Comparison of ENCODE assay signal across 2 cellular contexts in the genomic region with DNA sequence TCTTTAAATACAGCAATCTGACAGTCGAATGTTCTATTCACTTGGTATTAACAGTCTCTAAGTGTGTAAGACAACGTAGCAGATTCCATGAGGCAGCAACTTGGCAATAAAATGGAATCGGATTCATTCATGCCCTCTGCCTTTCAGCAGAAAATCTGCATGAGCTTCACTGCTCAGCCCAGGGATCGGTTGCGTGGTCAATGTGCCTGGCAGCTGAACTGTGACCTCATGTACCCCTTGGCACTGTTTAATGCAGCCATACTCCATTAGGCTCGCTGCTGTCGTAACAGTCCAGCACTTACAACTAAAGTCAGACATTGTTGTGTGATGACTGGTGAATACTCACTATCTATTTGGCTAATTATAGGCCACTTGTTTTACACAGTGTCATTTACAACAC.
TF ChIP-seq lines count a peak whose summit lies in the region.

No MANE protein-coding gene starts in this region.

TF ChIP-seq in A549, 52 proteins besides CTCF, POLR2A, EP300 and RAD21 (continued from another document):
- TF ChIP-seq SMC3 (IDR thresholded peaks at IDR 0.05) (no peak), CBX2 (IDR thresholded peaks at IDR 0.05; ENCODE audit: borderline replicate concordance, low read depth) (no peak)

TF ChIP-seq in SK-N-SH, 30 proteins besides CTCF, POLR2A, EP300 and RAD21 (continued from another document):
- TF ChIP-seq, protein P1, sequence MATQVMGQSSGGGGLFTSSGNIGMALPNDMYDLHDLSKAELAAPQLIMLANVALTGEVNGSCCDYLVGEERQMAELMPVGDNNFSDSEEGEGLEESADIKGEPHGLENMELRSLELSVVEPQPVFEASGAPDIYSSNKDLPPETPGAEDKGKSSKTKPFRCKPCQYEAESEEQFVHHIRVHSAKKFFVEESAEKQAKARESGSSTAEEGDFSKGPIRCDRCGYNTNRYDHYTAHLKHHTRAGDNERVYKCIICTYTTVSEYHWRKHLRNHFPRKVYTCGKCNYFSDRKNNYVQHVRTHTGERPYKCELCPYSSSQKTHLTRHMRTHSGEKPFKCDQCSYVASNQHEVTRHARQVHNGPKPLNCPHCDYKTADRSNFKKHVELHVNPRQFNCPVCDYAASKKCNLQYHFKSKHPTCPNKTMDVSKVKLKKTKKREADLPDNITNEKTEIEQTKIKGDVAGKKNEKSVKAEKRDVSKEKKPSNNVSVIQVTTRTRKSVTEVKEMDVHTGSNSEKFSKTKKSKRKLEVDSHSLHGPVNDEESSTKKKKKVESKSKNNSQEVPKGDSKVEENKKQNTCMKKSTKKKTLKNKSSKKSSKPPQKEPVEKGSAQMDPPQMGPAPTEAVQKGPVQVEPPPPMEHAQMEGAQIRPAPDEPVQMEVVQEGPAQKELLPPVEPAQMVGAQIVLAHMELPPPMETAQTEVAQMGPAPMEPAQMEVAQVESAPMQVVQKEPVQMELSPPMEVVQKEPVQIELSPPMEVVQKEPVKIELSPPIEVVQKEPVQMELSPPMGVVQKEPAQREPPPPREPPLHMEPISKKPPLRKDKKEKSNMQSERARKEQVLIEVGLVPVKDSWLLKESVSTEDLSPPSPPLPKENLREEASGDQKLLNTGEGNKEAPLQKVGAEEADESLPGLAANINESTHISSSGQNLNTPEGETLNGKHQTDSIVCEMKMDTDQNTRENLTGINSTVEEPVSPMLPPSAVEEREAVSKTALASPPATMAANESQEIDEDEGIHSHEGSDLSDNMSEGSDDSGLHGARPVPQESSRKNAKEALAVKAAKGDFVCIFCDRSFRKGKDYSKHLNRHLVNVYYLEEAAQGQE (IDR thresholded peaks at IDR 0.05; ENCODE audit: low read depth, low read length), result no peak
- TF ChIP-seq NFIC (IDR thresholded peaks at IDR 0.05; ENCODE audit: borderline replicate concordance), result no peak
- TF ChIP-seq, protein P2, sequence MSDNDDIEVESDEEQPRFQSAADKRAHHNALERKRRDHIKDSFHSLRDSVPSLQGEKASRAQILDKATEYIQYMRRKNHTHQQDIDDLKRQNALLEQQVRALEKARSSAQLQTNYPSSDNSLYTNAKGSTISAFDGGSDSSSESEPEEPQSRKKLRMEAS (IDR thresholded peaks at IDR 0.05; ENCODE audit: low read depth), result no peak
